In the genomic region with DNA sequence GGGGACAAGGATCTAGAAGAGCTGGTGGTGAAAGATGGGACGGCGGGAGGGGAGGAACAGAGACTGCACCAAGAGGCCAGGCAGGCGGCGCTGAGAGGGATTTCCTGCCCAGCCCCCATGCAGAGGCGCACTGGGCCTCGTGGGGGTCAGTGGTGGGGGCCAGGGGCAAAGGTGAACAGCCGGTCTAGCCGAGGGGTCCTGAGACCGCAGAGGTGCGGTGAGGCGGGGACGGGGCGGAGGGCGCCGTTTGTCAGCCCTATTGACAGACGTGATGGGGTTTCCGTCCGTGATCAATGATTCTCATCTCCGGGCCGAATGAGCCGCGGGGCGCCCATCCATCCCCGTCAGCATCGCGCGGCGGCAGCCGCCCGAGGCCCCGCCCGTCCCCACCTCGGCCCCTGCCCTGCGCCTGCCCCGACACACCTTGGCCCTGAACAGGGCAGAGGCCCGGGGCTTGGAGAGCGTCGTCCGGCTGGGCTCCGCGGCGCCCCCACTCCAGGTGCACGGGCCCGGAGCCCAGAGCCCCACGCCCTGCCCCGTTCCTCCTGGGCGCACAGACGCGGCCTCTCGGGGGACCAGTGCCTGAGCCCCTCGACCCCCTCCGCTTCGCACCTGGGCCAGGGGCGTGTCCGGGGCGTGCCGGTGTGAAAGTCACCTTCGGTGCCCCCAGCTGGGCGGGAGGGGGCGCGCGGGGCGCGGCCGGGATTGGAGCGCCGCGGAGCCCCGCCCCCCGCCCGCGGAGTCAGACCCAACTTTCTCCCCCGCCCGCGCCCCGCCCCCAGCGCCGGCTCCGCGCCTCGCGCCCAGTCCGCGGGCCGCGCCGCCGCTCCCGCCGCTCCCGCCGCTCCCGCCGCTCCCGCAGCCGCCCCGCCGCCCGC, we compare ENCODE assay signal across 8 cellular contexts. TPM values are rescaled to one million over a fixed set of nuclear protein-coding genes. Genes with fewer than 3 reads are reported as not detected.
DNase-seq lines count a peak whose midpoint lies in the region; ATAC-seq and TF ChIP-seq lines count a peak whose summit lies in the region.

A gene (plus strand): TSS at position 781 of the 878 bp plus-strand sequence. CDS start 176 bp downstream, outside the sequence.

- peak; percentile 9 to 31 for ATAC-seq in naive thymus-derived CD8-positive, alpha-beta T cell
- no peak for ATAC-seq in HG03280 (IDR thresholded peaks at IDR 0.05; ENCODE audit: unreplicated experiment)

- peaks cover 47 to 80% (median 66%) of the 10 kb centered on the region in 5 donors for H3K27me3 Mint-ChIP-seq in naive thymus-derived CD8-positive, alpha-beta T cell

- no peaks in the 10 kb centered on the region for H3K9me3 Mint-ChIP-seq in naive thymus-derived CD8-positive, alpha-beta T cell

- peaks cover 16 to 24% of the 10 kb centered on the region in 2 donors for H3K4me1 ChIP-seq in duodenal mucosa (ENCODE audit: control insufficient read depth in 1 of 2, insufficient read depth in 2 of 2, low read length in 2 of 2)

- H3K36me3 Mint-ChIP-seq in naive thymus-derived CD8-positive, alpha-beta T cell = peaks cover 0 to 6% (median 0%) of the 10 kb centered on the region in 3 donors

- TF ChIP-seq CTCF in WI38 (IDR thresholded peaks at IDR 0.05; ENCODE audit: low read depth, low read length) = no peak

- peaks cover 36 to 57% (median 54%) of the 10 kb centered on the region in 4 donors for H3K4me1 Mint-ChIP-seq in naive thymus-derived CD8-positive, alpha-beta T cell

- DNase-seq in DMS53 (lab: John Stamatoyannopoulos, UW) (peak; percentile 77), HK-2 (ENCODE audit: unreplicated experiment) (peak; percentile 48), mesenteric fat pad (ENCODE audit: low spot score) (no peak)
- DNase-seq in naive thymus-derived CD8-positive, alpha-beta T cell = peak in 6 of 10 donors; percentile 28 to 73 (median 46)
- DNase-seq in NK-92 treated with Interleukin-12 subunit alpha and Interleukin-12 subunit beta, amount 100 ng/mL, for 24 hours (lab: John Stamatoyannopoulos, UW) = no peak

- H3K36me3 ChIP-seq in duodenal mucosa (ENCODE audit: control insufficient read depth in 1 of 2, insufficient read depth in 2 of 2, low read length in 2 of 2) = peaks cover 0 to 10% of the 10 kb centered on the region in 2 donors

- H3K27ac ChIP-seq in duodenal mucosa (ENCODE audit: low read depth, low read length) = no peak within 1 kb of the TSS

- H3K4me3 ChIP-seq in WI38 (ENCODE audit: low read depth, low read length) = peak within 1 kb of the TSS; percentile 58
- peak within 1 kb of the TSS; percentile 32 to 55 for H3K4me3 ChIP-seq in duodenal mucosa (ENCODE audit: low read depth in 1 of 2, low read length in 2 of 2)

- H3K9ac ChIP-seq in duodenal mucosa (ENCODE audit: low read depth in 1 of 2, low read length in 2 of 2) = no peak within 1 kb of the TSS

- H3K4me3 Mint-ChIP-seq in naive thymus-derived CD8-positive, alpha-beta T cell = peak within 1 kb of the TSS; percentile 66 to 90 (median 86)

- H3K9me3 ChIP-seq in duodenal mucosa (ENCODE audit: control insufficient read depth in 1 of 2, low read length in 2 of 2) = no peaks in the 10 kb centered on the region

- POLR2A ChIA-PET in naive thymus-derived CD8-positive, alpha-beta T cell (lab: Charles Lee) = interaction anchor here (1.1 to 5.1 kb wide), 3 partner anchors 13 to 24 kb away, joined by 3 to 72 read pairs (median 28); a partner anchor contains a TSS

- peaks cover 59 to 63% of the 10 kb centered on the region in 2 donors for H3K27me3 ChIP-seq in duodenal mucosa (ENCODE audit: control insufficient read depth in 1 of 2, insufficient read depth in 2 of 2, low read length in 2 of 2)

- H3K27ac Mint-ChIP-seq in naive thymus-derived CD8-positive, alpha-beta T cell = peak within 1 kb of the TSS in 5 of 10 donors; percentile 35 to 90 (median 68)

RNA-seq across cellular contexts. Expression of the gene that starts here (rescaled TPM):
- under 1 TPM; 0.41 to 0.55 TPM for total RNA-seq in naive thymus-derived CD8-positive, alpha-beta T cell
- not detected for polyA plus RNA-seq in naive thymus-derived CD8-positive, alpha-beta T cell
- total RNA-seq in mesenteric fat pad = 1.4 TPM

Comparison
In these comparisons a context has a peak if more than half of its experiments do, and no peak if none do; other contexts are left out.
1. Peak in DNase-seq and ATAC-seq in naive thymus-derived CD8-positive, alpha-beta T cell; RNA of the gene not detected or under 1 TPM.
2. DNase-seq: peak in DMS53 (single experiment) and HK-2 (single experiment); none in NK-92 treated with Interleukin-12 subunit alpha and Interleukin-12 subunit beta, amount 100 ng/mL, for 24 hours (single experiment) and mesenteric fat pad (single experiment).